Comparison of ENCODE assay signal across 23 cellular contexts in the genomic region with DNA sequence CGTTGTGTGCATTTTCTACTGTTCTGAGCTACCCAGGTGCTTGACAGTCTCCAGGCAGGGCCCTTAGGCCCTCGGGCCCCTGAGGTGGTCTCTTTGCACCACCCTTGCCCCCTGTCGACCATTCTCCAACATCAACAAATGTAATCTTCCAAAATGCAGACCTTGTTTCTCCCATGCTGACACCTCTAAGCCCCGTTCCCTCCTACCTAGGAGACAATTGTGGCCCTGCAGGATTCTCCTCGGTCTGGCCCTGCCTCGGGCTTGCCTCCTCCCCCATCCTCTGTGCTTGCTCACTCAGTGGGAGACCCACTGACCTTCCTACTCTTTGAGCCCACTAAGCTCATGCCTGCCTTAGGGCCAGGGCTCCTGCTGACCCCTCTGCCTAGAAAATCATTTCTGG.
DNase-seq lines count a peak whose midpoint lies in the region; ATAC-seq and TF ChIP-seq lines count a peak whose summit lies in the region.
"Had no signal": no experiment of that assay in that cellular context is flagged by ENCODE, and none has a peak within 500 bp of the region (broad histone marks: within the 10 kb centered on the region; RNA-seq: fewer than 3 reads in every experiment).

No MANE protein-coding gene starts in this region.

- H2AFZ ChIP-seq in mammary epithelial cell (ENCODE audit: low read depth, low read length) (no peak overlapping the region), IMR-90 (replicated peaks; ENCODE audit: low read length, poor library complexity) (peak overlapping the region; percentile 18)
- H2AFZ ChIP-seq: GM23248 had no signal

- no peak overlapping the region for H3K9ac ChIP-seq in mammary epithelial cell (ENCODE audit: insufficient read depth, low read length)
- H3K9ac ChIP-seq in IMR-90 (ENCODE audit: low read depth, low read length), result no peak overlapping the region
- H3K9ac ChIP-seq: GM23248 had no signal

- H3K36me3 Mint-ChIP-seq in MCF 10A (ENCODE audit: insufficient read depth, unreplicated experiment), result no peaks in the 10 kb centered on the region
- H3K36me3 Mint-ChIP-seq in type B pancreatic cell, result no peaks in the 10 kb centered on the region
- H3K36me3 Mint-ChIP-seq: CD4-positive, CD25-positive, alpha-beta regulatory T cell had no signal

- H3K4me2 ChIP-seq in mammary epithelial cell (ENCODE audit: insufficient read depth, low read depth, low read length) (no peak overlapping the region), IMR-90 (ENCODE audit: low read depth, low read length) (no peak overlapping the region)

- peaks cover 7% of the 10 kb centered on the region for H3K4me1 Mint-ChIP-seq in MCF 10A (ENCODE audit: insufficient read depth, unreplicated experiment)
- H3K4me1 Mint-ChIP-seq in type B pancreatic cell (ENCODE audit: unreplicated experiment), result peaks cover 33% of the 10 kb centered on the region

- H4K20me1 ChIP-seq in mammary epithelial cell (ENCODE audit: insufficient read depth, low read length), result no peaks in the 10 kb centered on the region
- H4K20me1 ChIP-seq in IMR-90 (ENCODE audit: insufficient read depth, low read length), result no peaks in the 10 kb centered on the region

- H2BK15ac ChIP-seq in IMR-90 (ENCODE audit: low read depth, low read length), result no peak overlapping the region

- H3K27me3 ChIP-seq in mammary epithelial cell (ENCODE audit: insufficient read depth, low read length), result no peaks in the 10 kb centered on the region
- H3K27me3 ChIP-seq in IMR-90 (ENCODE audit: control insufficient read depth, insufficient read depth, low read length), result peaks cover 41% of the 10 kb centered on the region

- peak overlapping the region; percentile 25 for H3K27ac Mint-ChIP-seq in MCF 10A (ENCODE audit: low read depth, unreplicated experiment)
- peak overlapping the region; percentile 26 for H3K27ac Mint-ChIP-seq in type B pancreatic cell
- H3K27ac Mint-ChIP-seq: CD4-positive, CD25-positive, alpha-beta regulatory T cell had no signal

- ATAC-seq in IMR-90 (ENCODE audit: low read depth) (no peak), HG03521 (IDR thresholded peaks at IDR 0.05; ENCODE audit: unreplicated experiment) (no peak)
- ATAC-seq: GM12878, SK-N-SH treated with all-trans-retinoic acid at 6 μM for 48 hours had no signal

- TF ChIP-seq POLR2A in IMR-90 (IDR thresholded peaks at IDR 0.05; ENCODE audit: low read depth, low read length), result no peak

- TF ChIP-seq CTCF in MCF 10A (IDR thresholded peaks at IDR 0.05; ENCODE audit: unreplicated experiment), result no peak
- TF ChIP-seq CTCF in mammary epithelial cell (conservative IDR thresholded peaks at IDR 0.05 in 1 of 2, IDR thresholded peaks at IDR 0.05 in 1 of 2; ENCODE audit: extremely low read depth in 1 of 2, insufficient read depth in 1 of 2, low read depth in 1 of 2, low read length in 2 of 2), result no peak
- TF ChIP-seq CTCF in IMR-90 (conservative IDR thresholded peaks at IDR 0.05; ENCODE audit: low read depth, low read length), result no peak
- TF ChIP-seq CTCF in type B pancreatic cell (conservative IDR thresholded peaks at IDR 0.05), result no peak

- H3K79me2 ChIP-seq in mammary epithelial cell (ENCODE audit: insufficient read depth, low read length), result no peaks in the 10 kb centered on the region

- H3K56ac ChIP-seq in IMR-90 (ENCODE audit: extremely low read depth, insufficient read depth, low read length), result no peak overlapping the region

- H3K27ac ChIP-seq in mammary epithelial cell (ENCODE audit: insufficient read depth, low read depth, low read length) (no peak overlapping the region), IMR-90 (ENCODE audit: insufficient read depth, low read length) (no peak overlapping the region)
- H3K27ac ChIP-seq: GM23248 had no signal

- in situ Hi-C loops in mammary epithelial cell (cut with MboI; ENCODE audit: low sequenced_read_pairs in 2 of 2), result no loop called here
- in situ Hi-C loops in IMR-90 (cut with MboI; ENCODE audit: low sequenced_read_pairs), result no loop called here

- no peaks in the 10 kb centered on the region for H3K79me1 ChIP-seq in IMR-90 (ENCODE audit: low read depth in 1 of 2, low read length in 2 of 2)

- no peak overlapping the region for H2AK5ac ChIP-seq in IMR-90 (ENCODE audit: low read depth, low read length)

- DNase-seq in MCF 10A (ENCODE audit: unreplicated experiment), result no peak
- no peak for DNase-seq in mammary epithelial cell
- no peak for DNase-seq in IMR-90
- peak; percentile 12 for DNase-seq in iPS-NIHi11 (ENCODE audit: low spot score)
- no peak for DNase-seq in type B pancreatic cell (ENCODE audit: extremely low spot score, unreplicated experiment)
- no peak for DNase-seq in GDM1 (lab: John Stamatoyannopoulos, UW)
- DNase-seq in DMS 273 (lab: John Stamatoyannopoulos, UW; ENCODE audit: unreplicated experiment), result no peak
- DNase-seq: 8988T; CD4-positive, CD25-positive, alpha-beta regulatory T cell; COR-L47; GM23248; KBM-7; MV-4-11; NCI-H187; NCI-H2107; NCI-H2227 treated with DMSO at 0.1 percent for 48 hours; NCI-H510A treated with DMSO at 0.1 percent for 48 hours; NCI-H774; OCI-M1; SIG-M5 had no signal

- no peak overlapping the region for H3K23ac ChIP-seq in IMR-90 (ENCODE audit: low read depth, low read length)

- H2BK5ac ChIP-seq in IMR-90 (ENCODE audit: low read depth, low read length, poor library complexity, severe bottlenecking), result no peak overlapping the region

- no peak overlapping the region for H2BK20ac ChIP-seq in IMR-90 (ENCODE audit: low read depth, low read length)

- no peak for TF ChIP-seq RAD21 in IMR-90 (IDR thresholded peaks at IDR 0.05; ENCODE audit: low read length)

- dilution Hi-C loops in mammary epithelial cell (cut with HindIII; ENCODE audit: low sequenced_read_pairs) (loop anchor here (5.0 kb wide), 3 partner anchors 44 to 104 kb away; a partner anchor contains a TSS), IMR-90 (cut with HindIII; ENCODE audit: low sequenced_read_pairs, unreplicated experiment) (no loop called here)

- H3K36me3 ChIP-seq in mammary epithelial cell (ENCODE audit: insufficient read depth, low read length) (no peaks in the 10 kb centered on the region), IMR-90 (ENCODE audit: control insufficient read depth, insufficient read depth, low read length) (no peaks in the 10 kb centered on the region)

- no peaks in the 10 kb centered on the region for H3K9me3 ChIP-seq in mammary epithelial cell (replicated peaks; ENCODE audit: insufficient read depth, low read length)
- H3K9me3 ChIP-seq in IMR-90 (ENCODE audit: control insufficient read depth, insufficient read depth, low read length), result no peaks in the 10 kb centered on the region

- H3K4me3 ChIP-seq in mammary epithelial cell (replicated peaks in 1 of 3; ENCODE audit: insufficient read depth in 1 of 3, low read depth in 2 of 3, low read length in 3 of 3) (no peak overlapping the region), IMR-90 (ENCODE audit: insufficient read depth, low read depth, low read length) (no peak overlapping the region)
- H3K4me3 ChIP-seq: GM12878, GM23248 had no signal

- H3K27me3 Mint-ChIP-seq in MCF 10A (ENCODE audit: insufficient read depth, unreplicated experiment), result no peaks in the 10 kb centered on the region
- peaks cover 5% of the 10 kb centered on the region for H3K27me3 Mint-ChIP-seq in type B pancreatic cell

- H2BK120ac ChIP-seq in IMR-90 (ENCODE audit: low read depth, low read length), result no peak overlapping the region

- H4K5ac ChIP-seq in IMR-90 (ENCODE audit: low read depth, low read length), result no peak overlapping the region

- no peak overlapping the region for H2AK9ac ChIP-seq in IMR-90 (replicated peaks; ENCODE audit: low read depth, low read length, poor library complexity)

- H3K18ac ChIP-seq in IMR-90 (ENCODE audit: low read depth, low read length), result no peak overlapping the region

- H3K14ac ChIP-seq in IMR-90 (replicated peaks; ENCODE audit: low read depth, low read length), result no peak overlapping the region

- H3K4me1 ChIP-seq in mammary epithelial cell (ENCODE audit: insufficient read depth, low read length) (peaks cover 9% of the 10 kb centered on the region), IMR-90 (ENCODE audit: control insufficient read depth, insufficient read depth, low read length) (no peaks in the 10 kb centered on the region)

- H4K91ac ChIP-seq in IMR-90 (ENCODE audit: insufficient read depth, low read depth, low read length), result no peak overlapping the region

- no peak overlapping the region for H3K4me3 Mint-ChIP-seq in MCF 10A (ENCODE audit: unreplicated experiment)
- H3K4me3 Mint-ChIP-seq in type B pancreatic cell, result no peak overlapping the region

- POLR2A ChIA-PET in MCF 10A (lab: Yijun Ruan, JAX) (no interaction called here), IMR-90 (lab: Charles Lee; ENCODE audit: unreplicated experiment) (no interaction called here)

- H3K9me1 ChIP-seq in IMR-90 (ENCODE audit: insufficient read depth, low read length), result no peaks in the 10 kb centered on the region

- intact Hi-C loops in MCF 10A (cut with micrococcal nuclease), result loop anchor here (10.0 kb wide), 1 partner anchor 113 kb away; a partner anchor contains a TSS
- intact Hi-C loops in mammary epithelial cell (cut with micrococcal nuclease), result loop anchor here (10.0 kb wide), 1 partner anchor 483 kb away; no protein-coding TSS in a partner anchor
- intact Hi-C loops in IMR-90 (cut with micrococcal nuclease), result no loop called here

- BruUV-seq in MCF 10A (replicated peaks; lab: Mats Ljungman, UMichigan), result no TSS peak
- no TSS peak for BruUV-seq in mammary epithelial cell (replicated peaks; lab: Mats Ljungman, UMichigan)
- no TSS peak for BruUV-seq in IMR-90 (replicated peaks; lab: Mats Ljungman, UMichigan)

- CTCF ChIA-PET in MCF 10A (lab: Yijun Ruan, JAX), result interaction anchor here (0.7 to 1.3 kb wide), 6 partner anchors 15 to 418 kb away, joined by 3 to 4 read pairs (median 3); no protein-coding TSS in a partner anchor
- CTCF ChIA-PET in mammary epithelial cell (lab: Charles Lee; ENCODE audit: low non-redundant PET), result no interaction called here
- CTCF ChIA-PET in IMR-90 (lab: Yijun Ruan, JAX), result interaction anchor here (1.2 kb wide), 1 partner anchor 34 kb away, joined by 3 read pairs; no protein-coding TSS in a partner anchor

- 95% methylated on average over 6 of the region's 6 CpGs for WGBS in mammary epithelial cell (ENCODE audit: low coverage, missing lambda C conversion rate)
- 43% methylated on average over 3 of the region's 6 CpGs; no CpG with 5 or more reads in 1 of the 2 experiments for WGBS in IMR-90 (ENCODE audit: extremely low coverage in 2 of 2, insufficient read length in 1 of 2), 2 experiments

- H4K8ac ChIP-seq in IMR-90 (ENCODE audit: low read depth in 2 of 2, low read length in 2 of 2), result no peak overlapping the region

- no peak overlapping the region for H3K4ac ChIP-seq in IMR-90 (ENCODE audit: low read depth, low read length)

- no peaks in the 10 kb centered on the region for H3K9me3 Mint-ChIP-seq in MCF 10A (ENCODE audit: unreplicated experiment)
- no peaks in the 10 kb centered on the region for H3K9me3 Mint-ChIP-seq in type B pancreatic cell
- H3K9me3 Mint-ChIP-seq: CD4-positive, CD25-positive, alpha-beta regulatory T cell had no signal

TF ChIP-seq in IMR-90, 13 proteins besides CTCF, POLR2A, EP300 and RAD21 (continues in another document):
- TF ChIP-seq SMC3 (IDR thresholded peaks at IDR 0.05; ENCODE audit: low read depth, low read length) (no peak), CEBPB (IDR thresholded peaks at IDR 0.05; ENCODE audit: low read depth, low read length) (no peak), BHLHE40 (IDR thresholded peaks at IDR 0.05; ENCODE audit: low read depth, low read length) (no peak), RFX5 (IDR thresholded peaks at IDR 0.05; ENCODE audit: low read depth, low read length) (no peak), FOS (IDR thresholded peaks at IDR 0.05; ENCODE audit: low read depth, low read length) (no peak)
